10 cellular contexts compared by ENCODE assay signal in genomic region chr20:32672315-32672981, GRCh38. TPM values are rescaled to one million over a fixed set of nuclear protein-coding genes. Genes with fewer than 3 reads are reported as not detected.
DNase-seq lines count a peak whose midpoint lies in the region; ATAC-seq, FAIRE-seq and TF ChIP-seq lines count a peak whose summit lies in the region.
"Had no signal": no experiment of that assay in that cellular context is flagged by ENCODE, and none has a peak within 500 bp of the region (broad histone marks: within the 10 kb centered on the region; RNA-seq: fewer than 3 reads in every experiment).

No MANE protein-coding gene starts in this region.

- H3K27ac ChIP-seq in KOPT-K1 (ENCODE audit: low read depth, low read length, poor library complexity, severe bottlenecking) (peak overlapping the region; percentile 98), GM12878 (ENCODE audit: control insufficient read depth, insufficient read depth) (peak overlapping the region; percentile 96), thymus (ENCODE audit: low read depth) (peak overlapping the region; percentile 85)
- H3K27ac ChIP-seq: thoracic aorta had no signal

- H3K36me3 Mint-ChIP-seq in activated T-cell treated with anti-CD3 and anti-CD28 coated beads, Interleukin-2, amount 50 U/mL, for 4 hours (ENCODE audit: insufficient read depth), result no peaks in the 10 kb centered on the region

- H3K9ac ChIP-seq in GM12878 (ENCODE audit: control insufficient read depth, insufficient read depth, low read length), result peak overlapping the region; percentile 74

- peak overlapping the region; percentile 92 for H2AFZ ChIP-seq in GM12878 (ENCODE audit: control insufficient read depth, low read depth, low read length)

- H3K9me3 Mint-ChIP-seq in activated T-cell treated with anti-CD3 and anti-CD28 coated beads, Interleukin-2, amount 50 U/mL, for 4 hours, result no peaks in the 10 kb centered on the region

- DNase-seq in activated T-cell treated with anti-CD3 and anti-CD28 coated beads, Interleukin-2, amount 50 U/mL, for 4 hours, result no peak
- DNase-seq in activated T-cell treated with anti-CD3 and anti-CD28 coated beads for 4 hours (no peak), GM12878 (ENCODE audit: low read depth, low spot score) (no peak), NCI-H1417 treated with DMSO at 0.1 percent for 48 hours (lab: John Stamatoyannopoulos, UW) (no peak), mucosa of gallbladder (ENCODE audit: low spot score) (no peak), middle frontal gyrus (ENCODE audit: extremely low spot score, low spot score) (no peak)
- DNase-seq: pancreas had no signal

- peaks cover 5% of the 10 kb centered on the region for H3K4me1 Mint-ChIP-seq in activated T-cell treated with anti-CD3 and anti-CD28 coated beads, Interleukin-2, amount 50 U/mL, for 4 hours (ENCODE audit: low read depth)

- no peak overlapping the region; the same call in 1 of the 2 replicates for H3K4me3 ChIP-seq in GM12878
- H3K4me3 ChIP-seq in thymus (ENCODE audit: low read length), result no peak overlapping the region
- H3K4me3 ChIP-seq: pancreas, thoracic aorta had no signal

- no TSS peak for BruUV-seq in GM12878 (replicated peaks; lab: Mats Ljungman, UMichigan)

- no peak for TF ChIP-seq CTCF in GM12878 (IDR thresholded peaks at IDR 0.05 in 2 of 3, conservative IDR thresholded peaks at IDR 0.05 in 1 of 3; ENCODE audit: control insufficient read depth in 2 of 3, extremely low read depth in 1 of 3, insufficient read depth in 1 of 3, low read depth in 3 of 3, low read length in 3 of 3)

- H3K4me2 ChIP-seq in GM12878 (ENCODE audit: control insufficient read depth, insufficient read depth), result peak overlapping the region; percentile 62

- H3K4me1 ChIP-seq in GM12878 (ENCODE audit: control insufficient read depth, insufficient read depth, low read length) (peaks cover 38% of the 10 kb centered on the region), thymus (ENCODE audit: control insufficient read depth, insufficient read depth, low read length) (peaks cover 27% of the 10 kb centered on the region)

- H3K36me3 ChIP-seq in KOPT-K1 (ENCODE audit: insufficient read depth, low read length), result no peaks in the 10 kb centered on the region
- no peaks in the 10 kb centered on the region for H3K36me3 ChIP-seq in GM12878 (ENCODE audit: control insufficient read depth in 2 of 2, insufficient read depth in 2 of 2, low read length in 1 of 2)
- no peaks in the 10 kb centered on the region for H3K36me3 ChIP-seq in thymus (ENCODE audit: control insufficient read depth, insufficient read depth)
- H3K36me3 ChIP-seq: pancreas, thoracic aorta had no signal

- H3K9me3 ChIP-seq in KOPT-K1 (ENCODE audit: insufficient read depth, low read length, poor library complexity, severe bottlenecking) (no peaks in the 10 kb centered on the region), GM12878 (replicated peaks; ENCODE audit: control insufficient read depth, insufficient read depth, low read length) (no peaks in the 10 kb centered on the region), thymus (ENCODE audit: control insufficient read depth) (no peaks in the 10 kb centered on the region)
- H3K9me3 ChIP-seq: pancreas, thoracic aorta had no signal

- RAD21 ChIA-PET in GM12878 (lab: Charles Lee; ENCODE audit: unreplicated experiment), result interaction anchor here (0.6 to 4.4 kb wide), 11 partner anchors 9 to 315 kb away, joined by 3 to 138 read pairs (median 4); no protein-coding TSS in a partner anchor

- peak; percentile 13 to 23 for ATAC-seq in activated T-cell treated with anti-CD3 and anti-CD28 coated beads, Interleukin-2, amount 50 U/mL, for 4 hours
- peak; percentile 56 for ATAC-seq in GM12878

- intact Hi-C loops in GM12878 (cut with micrococcal nuclease; ENCODE audit: unreplicated experiment), result no loop called here

- H3K27me3 ChIP-seq in GM12878 (replicated peaks in 1 of 2; ENCODE audit: control insufficient read depth in 2 of 2, insufficient read depth in 2 of 2, low read length in 1 of 2) (no peaks in the 10 kb centered on the region), thymus (ENCODE audit: control insufficient read depth, insufficient read depth) (no peaks in the 10 kb centered on the region)
- H3K27me3 ChIP-seq: pancreas had no signal

- in situ Hi-C loops in GM12878 (cut with MboI), result loop anchor here (5.0 kb wide), 1 partner anchor 105 kb away; no protein-coding TSS in a partner anchor

- WGBS in GM12878 (ENCODE audit: insufficient coverage, insufficient replicate concordance, low lambda C conversion rate, missing lambda C conversion rate), result 54% methylated on average over 3 of the region's 3 CpGs
- WGBS in thymus, result 34% methylated on average over 3 of the region's 3 CpGs

- no peak overlapping the region for H3K4me3 Mint-ChIP-seq in activated T-cell treated with anti-CD3 and anti-CD28 coated beads, Interleukin-2, amount 50 U/mL, for 4 hours

- H4K20me1 ChIP-seq in GM12878 (ENCODE audit: control insufficient read depth, insufficient read depth), result no peaks in the 10 kb centered on the region

- no peak for TF ChIP-seq EP300 in GM12878 (IDR thresholded peaks at IDR 0.05; ENCODE audit: borderline replicate concordance in 1 of 2, control insufficient read depth in 1 of 2, low read depth in 2 of 2, low read length in 2 of 2)

- H3K27me3 Mint-ChIP-seq in activated T-cell treated with anti-CD3 and anti-CD28 coated beads, Interleukin-2, amount 50 U/mL, for 4 hours (ENCODE audit: low read depth), result no peaks in the 10 kb centered on the region

- CTCF ChIA-PET in GM12878 (lab: Yijun Ruan, JAX), result interaction anchor here (0.6 to 6.5 kb wide), 21 partner anchors 8 to 423 kb away, joined by 3 to 295 read pairs (median 4); partner anchors contain the start of genes COMMD7 and MAPRE1

- TF ChIP-seq RAD21 in GM12878 (IDR thresholded peaks at IDR 0.05; ENCODE audit: insufficient read depth, low read depth, low read length), result no peak

- POLR2A ChIA-PET in GM12878 (lab: Charles Lee), result interaction anchor here (0.7 to 2.0 kb wide), 3 partner anchors 106 to 605 kb away, joined by 3 to 12 read pairs (median 3); no protein-coding TSS in a partner anchor

- TF ChIP-seq POLR2A in GM12878 (IDR thresholded peaks at IDR 0.05; ENCODE audit: low read depth, low read length), result no peak

- FAIRE-seq in GM12878 (lab: Jason Lieb, UNC), result peak; percentile 23
- FAIRE-seq: pancreas had no signal

- SMC1A ChIA-PET in GM12878 (lab: Charles Lee; ENCODE audit: uncharacterized antibody, unreplicated experiment), result interaction anchor here (1.1 to 6.4 kb wide), 8 partner anchors 9 to 151 kb away, joined by 3 to 107 read pairs (median 7); no protein-coding TSS in a partner anchor

- no peaks in the 10 kb centered on the region for H3K79me2 ChIP-seq in GM12878 (ENCODE audit: control insufficient read depth, insufficient read depth, low read length)

TF ChIP-seq in GM12878, 131 proteins besides CTCF, POLR2A, EP300 and RAD21:
- TF ChIP-seq ATF7 (IDR thresholded peaks at IDR 0.05; ENCODE audit: low read depth) (no peak), ZBTB4 (CRISPR knock-in tag; IDR thresholded peaks at IDR 0.05) (no peak), MTA2 (IDR thresholded peaks at IDR 0.05; ENCODE audit: low read depth) (no peak), EGR1 (IDR thresholded peaks at IDR 0.05; ENCODE audit: borderline replicate concordance in 1 of 2, low read depth in 2 of 2, low read length in 2 of 2) (no peak)

RNA-seq across cellular contexts. Expression of gene C20orf203, which starts 1.3 kb away (rescaled TPM):
- total RNA-seq in activated T-cell treated with anti-CD3 and anti-CD28 coated beads, Interleukin-2, amount 50 U/mL, for 4 hours, result not detected
- 0.29 and 0.61 TPM in 2 replicates for total RNA-seq in GM12878 (2013; cell fraction: nucleolus; rRNA removed)
- total RNA-seq in GM12878 (2014; rRNA removed), result not detected in 2 replicates
- not detected in 2 replicates for total RNA-seq in GM12878 (2014; rRNA removed; fragmentation: Illumina TruSeq; extraction: Trizol)
- total RNA-seq in GM12878 (2021), result not detected in 2 replicates
- 0.22 TPM for polyA plus RNA-seq in GM12878 (2011; ENCODE audit: low read depth)
- 0.03 TPM in 1 of 2 replicates, not detected in the other for polyA plus RNA-seq in GM12878 (2011; rRNA removed)
- not detected in 2 replicates for polyA plus RNA-seq in GM12878 (2011; cell fraction: cytosol; rRNA removed)
- 0.03 TPM in 1 of 2 replicates, not detected in the other for polyA plus RNA-seq in GM12878 (2011; cell fraction: nucleus; rRNA removed)
- 0.03 TPM in 1 of 2 replicates, not detected in the other for polyA plus RNA-seq in GM12878 (2012)
- polyA plus RNA-seq in GM12878 (2014; fragmentation: Illumina TruSeq; extraction: Trizol), result not detected in 2 replicates
- polyA plus RNA-seq in GM12878 (2014; fragmentation: Nextera tagmentation; extraction: Ambion mirVana), result not detected
- not detected in 2 replicates for polyA plus RNA-seq in GM12878 (2014; rRNA removed)
- polyA plus RNA-seq in GM12878 (2016; fragmentation: Nextera tagmentation; extraction: Ambion mirVana), result not detected
- polyA minus RNA-seq in GM12878 (2011; rRNA and poly(A)+ RNA removed), result 0.05 TPM in 1 of 2 replicates, not detected in the other
- polyA minus RNA-seq in GM12878 (2011; cell fraction: cytosol; rRNA and poly(A)+ RNA removed), result not detected in 2 replicates
- polyA minus RNA-seq in GM12878 (2011; cell fraction: nucleus; rRNA and poly(A)+ RNA removed), result under 0.01 TPM in 1 of 2 replicates, not detected in the other
- 0.23 TPM for polyA plus RNA-seq in thymus
- total RNA-seq in mucosa of gallbladder, result not detected
